In genomic region chr5:172868436-172868923, GRCh38 we compare ENCODE assay signal across 1 cellular context.
TF ChIP-seq lines count a peak whose summit lies in the region.

No MANE protein-coding gene starts in this region.

TF ChIP-seq in HepG2, 621 proteins besides CTCF, POLR2A, EP300 and RAD21 (continued from another document):
- no peak for TF ChIP-seq ZBTB4 (CRISPR knock-in tag; IDR thresholded peaks at IDR 0.05; ENCODE audit: borderline replicate concordance)
- no peak for TF ChIP-seq SMAD1 (CRISPR knock-in tag; IDR thresholded peaks at IDR 0.05; ENCODE audit: borderline replicate concordance, low read depth)
- TF ChIP-seq ZNF510 (CRISPR knock-in tag; IDR thresholded peaks at IDR 0.05; ENCODE audit: low read depth): no peak
